ENCODE assay signal across 8 cellular contexts in genomic region chr21:42463861-42464515, GRCh38. TPM values are rescaled to one million over a fixed set of nuclear protein-coding genes. Genes with fewer than 3 reads are reported as not detected.
A peak's percentile ranks its signal among the peaks of the same experiment; 100 is the strongest.
DNase-seq lines count a peak whose midpoint lies in the region; ATAC-seq, FAIRE-seq and TF ChIP-seq lines count a peak whose summit lies in the region.

No MANE protein-coding gene starts in this region.

- ATAC-seq in naive thymus-derived CD8-positive, alpha-beta T cell = peak; percentile 46 to 75
- ATAC-seq in HG03196 (IDR thresholded peaks at IDR 0.05; ENCODE audit: unreplicated experiment) = no peak

- no peaks in the 10 kb centered on the region for H3K27me3 Mint-ChIP-seq in MCF 10A (ENCODE audit: insufficient read depth, unreplicated experiment)
- peaks cover 0 to 1% (median 0%) of the 10 kb centered on the region in 5 donors for H3K27me3 Mint-ChIP-seq in naive thymus-derived CD8-positive, alpha-beta T cell

- CTCF ChIA-PET in MCF 10A (lab: Yijun Ruan, JAX) = interaction anchor here (0.8 kb wide), 1 partner anchor 9 kb away, joined by 3 read pairs; no protein-coding TSS in a partner anchor

- TF ChIP-seq CTCF in VCaP (conservative IDR thresholded peaks at IDR 0.05) (no peak), MCF 10A (IDR thresholded peaks at IDR 0.05; ENCODE audit: unreplicated experiment) (no peak), GM13977 (IDR thresholded peaks at IDR 0.05; ENCODE audit: extremely low read depth, insufficient read depth, missing control alignments) (no peak)

- in situ Hi-C loops in GM13977 (cut with MboI; ENCODE audit: low pct_unique_long_range_greater_than_20kb, low sequenced_read_pairs, unreplicated experiment) = no loop called here

- intact Hi-C loops in MCF 10A (cut with micrococcal nuclease) = no loop called here

- H3K27ac Mint-ChIP-seq in MCF 10A (ENCODE audit: low read depth, unreplicated experiment) = no peak overlapping the region
- peak overlapping the region; percentile 64 to 98 (median 90) for H3K27ac Mint-ChIP-seq in naive thymus-derived CD8-positive, alpha-beta T cell

- H3K4me3 Mint-ChIP-seq in MCF 10A (ENCODE audit: unreplicated experiment) = no peak overlapping the region
- peak overlapping the region in 9 of 10 donors; percentile 42 to 79 (median 63) for H3K4me3 Mint-ChIP-seq in naive thymus-derived CD8-positive, alpha-beta T cell

- peak overlapping the region; percentile 66; the same call in 1 of the 2 replicates for H3K27ac ChIP-seq in VCaP

- H3K36me3 Mint-ChIP-seq in MCF 10A (ENCODE audit: insufficient read depth, unreplicated experiment) = no peaks in the 10 kb centered on the region
- H3K36me3 Mint-ChIP-seq in naive thymus-derived CD8-positive, alpha-beta T cell = no peaks in the 10 kb centered on the region

- no peaks in the 10 kb centered on the region for H3K4me1 Mint-ChIP-seq in MCF 10A (ENCODE audit: insufficient read depth, unreplicated experiment)
- peaks cover 42 to 83% (median 71%) of the 10 kb centered on the region in 4 donors for H3K4me1 Mint-ChIP-seq in naive thymus-derived CD8-positive, alpha-beta T cell

- POLR2A ChIA-PET in MCF 10A (lab: Yijun Ruan, JAX) = interaction anchor here (0.5 to 0.9 kb wide), 4 partner anchors 9 to 328 kb away, joined by 3 to 4 read pairs (median 3); no protein-coding TSS in a partner anchor
- POLR2A ChIA-PET in naive thymus-derived CD8-positive, alpha-beta T cell (lab: Charles Lee) = interaction anchor here (0.6 to 1.1 kb wide), 3 partner anchors 31 to 162 kb away, joined by 3 to 4 read pairs (median 3); no protein-coding TSS in a partner anchor

- no peak for FAIRE-seq in HTR-8/SVneo (lab: Jason Lieb, UNC)

- no peaks in the 10 kb centered on the region for H3K9me3 Mint-ChIP-seq in MCF 10A (ENCODE audit: unreplicated experiment)
- H3K9me3 Mint-ChIP-seq in naive thymus-derived CD8-positive, alpha-beta T cell = no peaks in the 10 kb centered on the region

- DNase-seq in A172 (ENCODE audit: low spot score) (peak; percentile 69), HT-29 (ENCODE audit: low spot score) (peak; percentile 60), MCF 10A (ENCODE audit: unreplicated experiment) (peak; percentile 81), GM13977 (ENCODE audit: low spot score) (no peak), HTR-8/SVneo (ENCODE audit: insufficient read length, low spot score) (no peak)
- peak; percentile 22 to 82 (median 76) for DNase-seq in naive thymus-derived CD8-positive, alpha-beta T cell

- no TSS peak for BruUV-seq in MCF 10A (replicated peaks; lab: Mats Ljungman, UMichigan)

RNA-seq across cellular contexts. Expression of gene RSPH1, which starts 32.0 kb away (rescaled TPM):
- not detected in 2 replicates for total RNA-seq in A172 (2014; rRNA removed; shearing (Covaris generic))
- 1.9 and 2.7 TPM in 2 replicates for total RNA-seq in HT-29 (2014; rRNA removed; shearing (Covaris generic))
- total RNA-seq in MCF 10A (2022) = 0.51 and 0.52 TPM in 2 replicates
- under 1 TPM in 1 of 2 experiments, not detected in 1; 0.14 TPM for total RNA-seq in naive thymus-derived CD8-positive, alpha-beta T cell
- not detected for polyA plus RNA-seq in naive thymus-derived CD8-positive, alpha-beta T cell

RNA-seq across cellular contexts. Expression of gene SLC37A1, which starts 49.7 kb away (rescaled TPM):
- 1.1 and 1.6 TPM in 2 replicates for total RNA-seq in A172 (2014; rRNA removed; shearing (Covaris generic))
- 96.0 and 102 TPM in 2 replicates for total RNA-seq in HT-29 (2014; rRNA removed; shearing (Covaris generic))
- 4.9 and 7.6 TPM in 2 replicates for total RNA-seq in MCF 10A (2022)
- 10 to 100 TPM; 16.5 to 18.7 TPM for total RNA-seq in naive thymus-derived CD8-positive, alpha-beta T cell
- polyA plus RNA-seq in naive thymus-derived CD8-positive, alpha-beta T cell = 1 to 10 TPM; 2.7 to 6.9 (median 3.8) TPM

Comparison
In these comparisons a context has a peak if more than half of its experiments do, and no peak if none do; other contexts are left out.
1. DNase-seq: peak in A172 (single experiment), HT-29 (single experiment), MCF 10A (single experiment) and naive thymus-derived CD8-positive, alpha-beta T cell (10 of 10); none in GM13977 (single experiment) and HTR-8/SVneo (single experiment).